ENCODE assay signal across 24 cellular contexts in the genomic region with DNA sequence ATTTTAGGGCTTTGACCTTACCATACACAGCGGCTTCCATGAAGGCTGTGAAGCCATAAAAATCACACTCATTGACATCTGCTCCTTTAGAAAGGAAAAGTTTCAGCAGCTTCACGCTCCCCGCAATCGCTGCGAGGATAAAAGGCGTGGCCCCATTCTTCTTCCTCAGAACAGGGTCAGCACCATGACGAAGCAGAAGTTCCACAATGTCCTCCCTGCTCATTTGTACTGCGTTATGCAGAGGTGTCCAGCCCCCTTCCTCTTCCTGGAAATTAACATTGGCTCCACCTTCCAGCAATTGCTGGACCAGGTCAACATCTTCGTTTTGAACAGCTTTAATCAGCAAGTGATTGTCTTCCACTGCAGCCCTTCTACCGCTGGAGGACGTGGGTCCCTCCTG. TPM values are rescaled to one million over a fixed set of nuclear protein-coding genes. Genes with fewer than 3 reads are reported as not detected.
DNase-seq lines count a peak whose midpoint lies in the region; ATAC-seq, FAIRE-seq and TF ChIP-seq lines count a peak whose summit lies in the region.
"Had no signal": no experiment of that assay in that cellular context is flagged by ENCODE, and none has a peak within 500 bp of the region (broad histone marks: within the 10 kb centered on the region; RNA-seq: fewer than 3 reads in every experiment).

No MANE protein-coding gene starts in this region.

- CTCF ChIA-PET in activated naive CD4-positive, alpha-beta T cell treated with anti-CD3 and anti-CD28 coated beads, Interleukin-2, amount 10 ng/mL, durations not matched to agents 7 days and 5 days (lab: Charles Lee): no interaction called here

- peak overlapping the region; percentile 58 for H3K27ac ChIP-seq in adipose tissue (ENCODE audit: low read depth, low read length)
- no peak overlapping the region for H3K27ac ChIP-seq in tibial nerve
- H3K27ac ChIP-seq: 22Rv1, PC-9, RWPE1 had no signal

- H3K27me3 ChIP-seq in tibial nerve: no peaks in the 10 kb centered on the region

- no peak overlapping the region for H3K4me3 ChIP-seq in tibial nerve
- H3K4me3 ChIP-seq: PC-9 had no signal

- no peak for TF ChIP-seq POLR2A in tibial nerve (IDR thresholded peaks at IDR 0.05)

- H3K36me3 Mint-ChIP-seq in activated naive CD4-positive, alpha-beta T cell treated with anti-CD3 and anti-CD28 coated beads, Interleukin-2, amount 50 U/mL, for 24 hours: peaks cover 13% of the 10 kb centered on the region
- H3K36me3 Mint-ChIP-seq in activated naive CD4-positive, alpha-beta T cell treated with anti-CD3 and anti-CD28 coated beads, Interleukin-2, amount 10 ng/mL, durations not matched to agents 7 days and 5 days: peaks cover 15% of the 10 kb centered on the region
- peaks cover 39% of the 10 kb centered on the region for H3K36me3 Mint-ChIP-seq in effector memory CD8-positive, alpha-beta T cell (ENCODE audit: insufficient read depth)

- H3K27me3 Mint-ChIP-seq in activated naive CD4-positive, alpha-beta T cell treated with anti-CD3 and anti-CD28 coated beads, Interleukin-2, amount 50 U/mL, for 24 hours: no peaks in the 10 kb centered on the region
- H3K27me3 Mint-ChIP-seq in activated naive CD4-positive, alpha-beta T cell treated with anti-CD3 and anti-CD28 coated beads, Interleukin-2, amount 10 ng/mL, durations not matched to agents 7 days and 5 days: no peaks in the 10 kb centered on the region
- no peaks in the 10 kb centered on the region for H3K27me3 Mint-ChIP-seq in effector memory CD8-positive, alpha-beta T cell

- FAIRE-seq in frontal cortex (lab: Jason Lieb, UNC): no peak
- FAIRE-seq: GM12891, GM18507 had no signal

- no peak for TF ChIP-seq CTCF in tibial nerve (IDR thresholded peaks at IDR 0.05)

- H3K4me1 ChIP-seq in tibial nerve: peaks cover 0 to 38% (median 7%) of the 10 kb centered on the region in 4 donors

- no peak overlapping the region for H3K27ac Mint-ChIP-seq in activated naive CD4-positive, alpha-beta T cell treated with anti-CD3 and anti-CD28 coated beads, Interleukin-2, amount 50 U/mL, for 24 hours
- no peak overlapping the region for H3K27ac Mint-ChIP-seq in activated naive CD4-positive, alpha-beta T cell treated with anti-CD3 and anti-CD28 coated beads, Interleukin-2, amount 10 ng/mL, durations not matched to agents 7 days and 5 days
- no peak overlapping the region for H3K27ac Mint-ChIP-seq in effector memory CD8-positive, alpha-beta T cell
- H3K27ac Mint-ChIP-seq: CD8-positive, alpha-beta T cell had no signal

- ATAC-seq in effector memory CD8-positive, alpha-beta T cell (replicated peaks): no peak
- ATAC-seq in GM18520 (IDR thresholded peaks at IDR 0.05; ENCODE audit: unreplicated experiment): no peak
- ATAC-seq: CD8-positive, alpha-beta T cell; HCT116 had no signal

- WGBS in adipose tissue, 3 donors: 85 to 96% (median 87%) methylated on average over 11 of the region's 11 CpGs
- WGBS in tibial nerve, 2 donors: 91 to 95% methylated on average over 11 of the region's 11 CpGs

- no peaks in the 10 kb centered on the region for H3K9me3 Mint-ChIP-seq in activated naive CD4-positive, alpha-beta T cell treated with anti-CD3 and anti-CD28 coated beads, Interleukin-2, amount 50 U/mL, for 24 hours
- H3K9me3 Mint-ChIP-seq in activated naive CD4-positive, alpha-beta T cell treated with anti-CD3 and anti-CD28 coated beads, Interleukin-2, amount 10 ng/mL, durations not matched to agents 7 days and 5 days: peaks cover 1% of the 10 kb centered on the region
- no peaks in the 10 kb centered on the region for H3K9me3 Mint-ChIP-seq in effector memory CD8-positive, alpha-beta T cell
- H3K9me3 Mint-ChIP-seq: CD8-positive, alpha-beta T cell had no signal

- TF ChIP-seq EP300 in tibial nerve (IDR thresholded peaks at IDR 0.05): no peak

- peaks cover 0 to 40% (median 5%) of the 10 kb centered on the region in 3 donors for H3K36me3 ChIP-seq in tibial nerve

- H3K9me3 ChIP-seq in tibial nerve: no peaks in the 10 kb centered on the region

- peaks cover 76% of the 10 kb centered on the region for H3K4me1 Mint-ChIP-seq in activated naive CD4-positive, alpha-beta T cell treated with anti-CD3 and anti-CD28 coated beads, Interleukin-2, amount 50 U/mL, for 24 hours
- peaks cover 36% of the 10 kb centered on the region for H3K4me1 Mint-ChIP-seq in activated naive CD4-positive, alpha-beta T cell treated with anti-CD3 and anti-CD28 coated beads, Interleukin-2, amount 10 ng/mL, durations not matched to agents 7 days and 5 days
- peaks cover 61 to 63% of the 10 kb centered on the region in 2 donors for H3K4me1 Mint-ChIP-seq in effector memory CD8-positive, alpha-beta T cell (ENCODE audit: low read depth in 2 of 2)

- no peak for DNase-seq in activated naive CD4-positive, alpha-beta T cell treated with anti-CD3 and anti-CD28 coated beads, Interleukin-2, amount 10 ng/mL, durations not matched to agents 7 days and 5 days
- no peak for DNase-seq in effector memory CD8-positive, alpha-beta T cell
- no peak for DNase-seq in tibial nerve (ENCODE audit: low spot score in 2 of 2)
- no peak for DNase-seq in NCI-H510A treated with DMSO at 0.1 percent for 48 hours (lab: John Stamatoyannopoulos, UW)
- DNase-seq in frontal cortex (ENCODE audit: low spot score in 2 of 2): no peak
- DNase-seq: CD8-positive, alpha-beta T cell; DMS53; EL; GOT3; KBM-7; NCI-H1105 treated with DMSO at 0.1 percent for 48 hours; NCI-H1694 treated with DMSO at 0.1 percent for 48 hours; NCI-H226; NCI-H526; PC-9; SIG-M5 had no signal

- H3K4me3 Mint-ChIP-seq in activated naive CD4-positive, alpha-beta T cell treated with anti-CD3 and anti-CD28 coated beads, Interleukin-2, amount 50 U/mL, for 24 hours: peak overlapping the region; percentile 1
- H3K4me3 Mint-ChIP-seq in activated naive CD4-positive, alpha-beta T cell treated with anti-CD3 and anti-CD28 coated beads, Interleukin-2, amount 10 ng/mL, durations not matched to agents 7 days and 5 days: no peak overlapping the region
- H3K4me3 Mint-ChIP-seq in effector memory CD8-positive, alpha-beta T cell: peak overlapping the region; percentile 54 to 66

RNA-seq across cellular contexts. Expression of gene RNASEL, which starts 2.7 kb away (rescaled TPM):
- polyA plus RNA-seq in adipose tissue: 1 to 10 TPM; 2.0 to 6.1 (median 3.2) TPM
- total RNA-seq in tibial nerve (1 to 10 TPM; 7.3 to 9.8 (median 8.8) TPM), frontal cortex (4.1 TPM)

RNA-seq across cellular contexts. Expression of gene RGS16, which starts 17.8 kb away (rescaled TPM):
- 10 to 100 TPM in 2 of 3 donors, 1 to 10 TPM in 1; 4.9 to 38.5 (median 22.2) TPM for polyA plus RNA-seq in adipose tissue
- total RNA-seq in tibial nerve (1 to 10 TPM in 3 of 4 donors, under 1 TPM in 1; 0.78 to 2.1 (median 1.2) TPM), frontal cortex (1.6 TPM)
- total RNA-seq: PC-9 had no signal
